Comparison of ENCODE assay signal across 9 cellular contexts in the genomic region with DNA sequence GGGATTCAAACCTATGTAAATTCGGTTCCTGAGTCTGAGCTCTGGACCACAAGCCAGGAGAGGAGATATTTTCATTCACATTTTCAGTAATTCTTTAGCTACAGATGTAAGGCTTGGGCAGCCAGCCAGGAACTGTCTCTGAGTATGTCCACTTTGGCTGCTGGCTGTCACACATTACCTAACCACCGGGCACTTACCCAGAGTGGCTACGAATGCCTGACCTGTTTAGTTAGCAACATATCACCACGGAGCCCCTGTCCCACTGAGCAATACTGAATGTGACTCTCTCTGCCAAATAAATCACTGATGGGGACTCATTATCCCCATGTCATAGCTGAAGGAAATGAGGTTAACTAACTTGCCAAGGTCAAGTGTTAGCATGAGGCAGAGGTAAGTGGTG. TPM values are rescaled to one million over a fixed set of nuclear protein-coding genes. Genes with fewer than 3 reads are reported as not detected.
DNase-seq lines count a peak whose midpoint lies in the region; ATAC-seq and FAIRE-seq lines count a peak whose summit lies in the region.
"Had no signal": no experiment of that assay in that cellular context is flagged by ENCODE, and none has a peak within 500 bp of the region (broad histone marks: within the 10 kb centered on the region; RNA-seq: fewer than 3 reads in every experiment).

No MANE protein-coding gene starts in this region.

- peaks cover 3% of the 10 kb centered on the region; the same call in 1 of the 2 replicates for H3K4me1 ChIP-seq in SJCRH30

- H3K4me3 ChIP-seq in SJCRH30 = no peak overlapping the region

- no peak for FAIRE-seq in urothelium cell line (lab: Jason Lieb, UNC)

- no peak overlapping the region for H3K27ac Mint-ChIP-seq in activated naive CD4-positive, alpha-beta T cell treated with anti-CD3 and anti-CD28 coated beads for 36 hours

- DNase-seq in NCI-H2227 (lab: John Stamatoyannopoulos, UW; ENCODE audit: unreplicated experiment) (peak; percentile 30), NCI-H2227 treated with DMSO at 0.1 percent for 48 hours (lab: John Stamatoyannopoulos, UW) (no peak), SJCRH30 (peak; percentile 31 to 38), cardiac septum (ENCODE audit: low spot score) (peak; percentile 89), urothelium cell line (ENCODE audit: low spot score) (peak; percentile 37), T-helper 2 cell (no peak)
- DNase-seq in activated naive CD4-positive, alpha-beta T cell treated with anti-CD3 and anti-CD28 coated beads for 36 hours = no peak
- DNase-seq: NCI-H1436 treated with DMSO at 0.1 percent for 48 hours had no signal

- H3K4me1 Mint-ChIP-seq in activated naive CD4-positive, alpha-beta T cell treated with anti-CD3 and anti-CD28 coated beads for 36 hours (ENCODE audit: low read depth) = peaks cover 13% of the 10 kb centered on the region

- H3K9me3 Mint-ChIP-seq in activated naive CD4-positive, alpha-beta T cell treated with anti-CD3 and anti-CD28 coated beads for 36 hours = no peaks in the 10 kb centered on the region

- H3K9me3 ChIP-seq in SJCRH30 (replicated peaks) = 0 out of 2 replicates have a peak, but pooled peaks cover 2% of the 10 kb centered on the region

- H3K27me3 ChIP-seq in SJCRH30 = no peaks in the 10 kb centered on the region

- intact Hi-C loops in cardiac septum (cut with DNase I) = no loop called here
- intact Hi-C loops in activated naive CD4-positive, alpha-beta T cell treated with anti-CD3 and anti-CD28 coated beads for 36 hours (cut with micrococcal nuclease) = loop anchor here (10.0 kb wide), 1 partner anchor 491 kb away; no protein-coding TSS in a partner anchor

- H3K27me3 Mint-ChIP-seq in activated naive CD4-positive, alpha-beta T cell treated with anti-CD3 and anti-CD28 coated beads for 36 hours (ENCODE audit: low read depth) = no peaks in the 10 kb centered on the region

- no peak overlapping the region for H3K27ac ChIP-seq in SJCRH30

- no peak for ATAC-seq in GM19455 (IDR thresholded peaks at IDR 0.05; ENCODE audit: unreplicated experiment)

- H3K36me3 ChIP-seq in SJCRH30 = peaks cover 11% of the 10 kb centered on the region; the same call in 1 of the 2 replicates

- H3K36me3 Mint-ChIP-seq in activated naive CD4-positive, alpha-beta T cell treated with anti-CD3 and anti-CD28 coated beads for 36 hours (ENCODE audit: low read depth) = no peaks in the 10 kb centered on the region

- no peak overlapping the region for H3K4me3 Mint-ChIP-seq in activated naive CD4-positive, alpha-beta T cell treated with anti-CD3 and anti-CD28 coated beads for 36 hours

- CTCF ChIA-PET in activated naive CD4-positive, alpha-beta T cell treated with anti-CD3 and anti-CD28 coated beads for 36 hours (lab: Charles Lee) = no interaction called here

RNA-seq across cellular contexts. Expression of gene USP46, which starts 15.3 kb away (rescaled TPM):
- 47.1 and 49.0 TPM in 2 replicates for total RNA-seq in SJCRH30 (2014; rRNA removed; shearing (Covaris generic))
- total RNA-seq in cardiac septum = 111 TPM
- 1 to 10 TPM; 1.7 to 1.9 TPM for total RNA-seq in activated naive CD4-positive, alpha-beta T cell treated with anti-CD3 and anti-CD28 coated beads for 36 hours

Comparison
In these comparisons a context has a peak if more than half of its experiments do, and no peak if none do; other contexts are left out.
1. DNase-seq: peak in NCI-H2227 (single experiment), SJCRH30 (2 of 2), cardiac septum (single experiment) and urothelium cell line (single experiment); none in NCI-H2227 treated with DMSO at 0.1 percent for 48 hours (single experiment), T-helper 2 cell (0 of 5) and activated naive CD4-positive, alpha-beta T cell treated with anti-CD3 and anti-CD28 coated beads for 36 hours (single experiment).
2. RNA of gene USP46, which starts 15.3 kb away (total RNA-seq): 111 TPM in cardiac septum (single experiment) and 47.1 to 49.0 TPM in SJCRH30; 1.7 to 1.9 TPM in activated naive CD4-positive, alpha-beta T cell treated with anti-CD3 and anti-CD28 coated beads for 36 hours; every median in the first group is over 10 times any median in the second.